In the genomic region with DNA sequence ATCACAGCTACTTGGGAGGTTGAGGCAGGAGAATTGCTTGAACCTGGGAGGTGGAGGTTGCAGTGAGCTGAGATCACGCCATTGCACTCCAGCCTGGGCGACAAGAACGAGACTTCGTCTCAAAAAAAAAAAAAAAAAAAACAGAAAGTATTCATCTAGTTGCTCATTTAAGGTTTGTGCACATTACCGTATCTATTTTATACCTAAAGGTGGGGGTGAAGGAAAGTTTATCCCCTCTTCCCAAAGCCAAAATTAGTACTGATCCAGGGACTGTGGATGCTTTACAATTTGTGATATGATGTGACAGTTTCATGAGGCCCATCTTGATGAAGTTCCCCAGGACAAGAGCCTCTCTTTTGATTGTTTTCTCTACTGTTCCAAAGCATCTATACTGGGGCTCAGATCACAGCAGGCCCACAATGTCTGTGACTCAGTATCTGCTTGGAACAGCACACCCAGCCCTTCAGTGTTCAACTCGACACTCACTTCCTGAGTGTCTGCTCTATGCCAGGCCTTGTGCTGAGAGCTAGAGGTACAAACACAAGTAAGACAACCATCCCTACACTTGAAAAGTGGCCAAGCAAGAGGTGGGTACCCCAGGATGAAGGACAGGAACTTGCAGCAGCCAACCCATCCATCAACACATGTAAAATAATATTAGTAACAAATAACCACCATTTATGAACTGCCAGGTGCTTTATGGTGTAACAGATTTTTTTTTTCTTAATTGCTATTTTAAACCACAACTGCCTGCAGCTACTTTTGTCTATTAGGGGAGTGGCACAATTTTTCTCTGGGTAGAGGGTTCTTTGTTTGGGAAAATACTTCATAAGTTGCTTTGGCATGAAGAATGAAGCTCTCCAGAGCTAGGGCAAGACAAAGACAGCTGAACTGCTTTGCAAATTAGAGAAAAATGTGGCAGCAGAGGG, we compare ENCODE assay signal across 1 cellular context.
TF ChIP-seq lines count a peak whose summit lies in the region.

No MANE protein-coding gene starts in this region.

TF ChIP-seq in IMR-90, 13 proteins besides CTCF, POLR2A, EP300 and RAD21 (continued from another document):
- TF ChIP-seq MAFK (IDR thresholded peaks at IDR 0.05; ENCODE audit: low read depth, low read length), result no peak
- TF ChIP-seq, protein P1, sequence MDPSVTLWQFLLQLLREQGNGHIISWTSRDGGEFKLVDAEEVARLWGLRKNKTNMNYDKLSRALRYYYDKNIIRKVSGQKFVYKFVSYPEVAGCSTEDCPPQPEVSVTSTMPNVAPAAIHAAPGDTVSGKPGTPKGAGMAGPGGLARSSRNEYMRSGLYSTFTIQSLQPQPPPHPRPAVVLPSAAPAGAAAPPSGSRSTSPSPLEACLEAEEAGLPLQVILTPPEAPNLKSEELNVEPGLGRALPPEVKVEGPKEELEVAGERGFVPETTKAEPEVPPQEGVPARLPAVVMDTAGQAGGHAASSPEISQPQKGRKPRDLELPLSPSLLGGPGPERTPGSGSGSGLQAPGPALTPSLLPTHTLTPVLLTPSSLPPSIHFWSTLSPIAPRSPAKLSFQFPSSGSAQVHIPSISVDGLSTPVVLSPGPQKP (IDR thresholded peaks at IDR 0.05; ENCODE audit: borderline replicate concordance, low read depth, low read length), result no peak
- no peak for TF ChIP-seq USF2 (IDR thresholded peaks at IDR 0.05; ENCODE audit: low read depth, low read length)
- no peak for TF ChIP-seq SMC3 (IDR thresholded peaks at IDR 0.05; ENCODE audit: low read depth, low read length)
- TF ChIP-seq BHLHE40 (IDR thresholded peaks at IDR 0.05; ENCODE audit: low read depth, low read length), result no peak
- TF ChIP-seq CHD1 (IDR thresholded peaks at IDR 0.05; ENCODE audit: low read depth, low read length), result no peak
- TF ChIP-seq RFX5 (IDR thresholded peaks at IDR 0.05; ENCODE audit: low read depth, low read length), result no peak
- no peak for TF ChIP-seq NFE2L2 (IDR thresholded peaks at IDR 0.05; ENCODE audit: low read depth, low read length)
- TF ChIP-seq MXI1 (IDR thresholded peaks at IDR 0.05; ENCODE audit: borderline replicate concordance, low read depth, low read length), result no peak
- TF ChIP-seq MAZ (IDR thresholded peaks at IDR 0.05; ENCODE audit: borderline replicate concordance, low read depth, low read length), result no peak
- no peak for TF ChIP-seq FOS (IDR thresholded peaks at IDR 0.05; ENCODE audit: low read depth, low read length)
- no peak for TF ChIP-seq CEBPB (IDR thresholded peaks at IDR 0.05; ENCODE audit: low read depth, low read length)
